In genomic region chrX:13761606-13762005, GRCh38 we compare ENCODE assay signal across 11 cellular contexts. TPM values are rescaled to one million over a fixed set of nuclear protein-coding genes. Genes with fewer than 3 reads are reported as not detected.
DNase-seq lines count a peak whose midpoint lies in the region; ATAC-seq, FAIRE-seq and TF ChIP-seq lines count a peak whose summit lies in the region.
"Had no signal": no experiment of that assay in that cellular context is flagged by ENCODE, and none has a peak within 500 bp of the region (broad histone marks: within the 10 kb centered on the region; RNA-seq: fewer than 3 reads in every experiment).

No MANE protein-coding gene starts in this region.

- peaks cover 55% of the 10 kb centered on the region for H3K4me1 ChIP-seq in HUES6 (ENCODE audit: control insufficient read depth, insufficient read depth, low read length)
- H3K4me1 ChIP-seq in vagina: peaks cover 7% of the 10 kb centered on the region

- H3K27me3 ChIP-seq in HUES6 (ENCODE audit: control insufficient read depth, insufficient read depth, low read length) (no peaks in the 10 kb centered on the region), vagina (no peaks in the 10 kb centered on the region)

- TF ChIP-seq CTCF in vagina (IDR thresholded peaks at IDR 0.05): no peak

- no peaks in the 10 kb centered on the region for H3K9me3 ChIP-seq in HUES6 (ENCODE audit: control insufficient read depth, insufficient read depth, low read depth, low read length)
- H3K9me3 ChIP-seq in vagina: no peaks in the 10 kb centered on the region

- no peak for TF ChIP-seq POLR2A in vagina (IDR thresholded peaks at IDR 0.05)

- intact Hi-C loops in vagina (cut with DNase I): no loop called here

- H3K27ac ChIP-seq in HUES6 (ENCODE audit: low read depth, low read length) (peak overlapping the region; percentile 79; the same call in 1 of the 2 replicates), vagina (no peak overlapping the region)

- peaks cover 72% of the 10 kb centered on the region for H3K36me3 ChIP-seq in HUES6 (ENCODE audit: control insufficient read depth, insufficient read depth, low read length)
- H3K36me3 ChIP-seq in vagina: peaks cover 0 to 43% of the 10 kb centered on the region in 2 donors

- no peak for FAIRE-seq in urothelium cell line (lab: Jason Lieb, UNC)
- FAIRE-seq: bronchial epithelial cell had no signal

- H3K4me3 ChIP-seq in HUES6 (ENCODE audit: low read depth, low read length): no peak overlapping the region; the same call in 1 of the 2 replicates
- no peak overlapping the region for H3K4me3 ChIP-seq in vagina

- ATAC-seq in GM18517 (IDR thresholded peaks at IDR 0.05; ENCODE audit: unreplicated experiment) (peak; percentile 53), GM21717 (IDR thresholded peaks at IDR 0.05; ENCODE audit: unreplicated experiment) (peak; percentile 67)

- peak overlapping the region; percentile 7 for H3K9ac ChIP-seq in HUES6 (ENCODE audit: low read length)

- DNase-seq in fibroblast of the conjunctiva (ENCODE audit: low read depth) (peak; percentile 6), NCI-H2171 (lab: John Stamatoyannopoulos, UW) (no peak), vagina (ENCODE audit: extremely low spot score in 2 of 2) (no peak), urothelium cell line (ENCODE audit: low spot score) (no peak), activated gamma-delta T cell (lab: John Stamatoyannopoulos, UW) (no peak)
- DNase-seq: activated CD4-positive, alpha-beta T cell treated with anti-CD3 and anti-CD28 coated beads, Interleukin-2, amount 50 U/mL, for 4 hours; NCI-H748 treated with DMSO at 0.1 percent for 48 hours had no signal

RNA-seq across cellular contexts. Expression of gene OFD1, which starts 27.1 kb away (rescaled TPM):
- 49.1 TPM for total RNA-seq in vagina

RNA-seq across cellular contexts. Expression of gene TRAPPC2, which starts 27.2 kb away (rescaled TPM):
- total RNA-seq in vagina: 14.2 TPM

RNA-seq across cellular contexts. Expression of gene GPM6B, which starts 55.3 kb away (rescaled TPM):
- total RNA-seq in vagina: 15.7 TPM
